Comparison of ENCODE assay signal across 1 cellular context in the genomic region with DNA sequence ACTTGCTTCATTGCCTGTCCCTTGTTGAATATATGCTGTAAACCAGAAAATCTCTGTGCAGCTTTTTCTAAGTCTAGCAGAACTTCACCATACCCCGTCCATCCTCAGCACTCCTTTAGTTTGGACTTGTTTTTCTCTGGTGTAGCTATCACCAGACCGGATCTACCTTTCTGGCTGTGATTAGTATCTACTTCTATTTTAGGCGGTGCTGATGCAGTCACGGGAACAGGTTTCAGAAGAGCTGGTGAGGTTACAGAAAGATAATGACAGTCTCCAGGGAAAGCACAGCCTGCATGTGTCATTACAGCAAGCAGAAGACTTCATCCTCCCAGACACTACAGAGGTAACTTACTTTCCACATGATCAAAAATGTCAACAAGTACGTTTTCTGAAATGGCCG.
TF ChIP-seq lines count a peak whose summit lies in the region.

No MANE protein-coding gene starts in this region.

TF ChIP-seq in HepG2, 621 proteins besides CTCF, POLR2A, EP300 and RAD21 (continued from another document):
- no peak for TF ChIP-seq SRY (CRISPR knock-in tag; IDR thresholded peaks at IDR 0.05)
